Comparison of ENCODE assay signal across 2 cellular contexts in the genomic region with DNA sequence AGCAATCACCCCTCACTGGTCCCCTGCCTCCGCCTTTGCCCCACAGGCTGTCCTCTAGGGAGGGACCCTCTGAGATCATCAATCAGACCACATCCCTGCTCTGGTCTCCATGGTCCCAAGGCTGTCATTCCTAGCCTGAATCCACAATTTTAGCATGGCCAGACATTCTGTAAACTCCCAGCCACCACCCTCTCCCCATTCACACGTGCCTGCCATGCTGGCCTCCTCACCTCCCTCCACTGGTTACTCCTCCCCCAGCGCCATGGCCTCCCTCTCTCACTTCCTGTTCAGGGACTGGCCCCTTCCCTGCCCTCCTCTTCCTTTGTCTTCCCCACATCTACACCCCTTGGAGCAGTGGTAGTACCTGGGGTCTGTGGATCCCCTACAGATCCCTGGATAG.
A peak's percentile ranks its signal among the peaks of the same experiment; 100 is the strongest.
TF ChIP-seq lines count a peak whose summit lies in the region.

No MANE protein-coding gene starts in this region.

TF ChIP-seq in HepG2, 621 proteins besides CTCF, POLR2A, EP300 and RAD21:
- TF ChIP-seq, protein P1, sequence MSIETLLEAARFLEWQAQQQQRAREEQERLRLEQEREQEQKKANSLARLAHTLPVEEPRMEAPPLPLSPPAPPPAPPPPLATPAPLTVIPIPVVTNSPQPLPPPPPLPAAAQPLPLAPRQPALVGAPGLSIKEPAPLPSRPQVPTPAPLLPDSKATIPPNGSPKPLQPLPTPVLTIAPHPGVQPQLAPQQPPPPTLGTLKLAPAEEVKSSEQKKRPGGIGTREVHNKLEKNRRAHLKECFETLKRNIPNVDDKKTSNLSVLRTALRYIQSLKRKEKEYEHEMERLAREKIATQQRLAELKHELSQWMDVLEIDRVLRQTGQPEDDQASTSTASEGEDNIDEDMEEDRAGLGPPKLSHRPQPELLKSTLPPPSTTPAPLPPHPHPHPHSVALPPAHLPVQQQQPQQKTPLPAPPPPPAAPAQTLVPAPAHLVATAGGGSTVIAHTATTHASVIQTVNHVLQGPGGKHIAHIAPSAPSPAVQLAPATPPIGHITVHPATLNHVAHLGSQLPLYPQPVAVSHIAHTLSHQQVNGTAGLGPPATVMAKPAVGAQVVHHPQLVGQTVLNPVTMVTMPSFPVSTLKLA (IDR thresholded peaks at IDR 0.05): peak; percentile 43; the same call in 1 of the 2 replicates
- TF ChIP-seq ZNF431 (CRISPR knock-in tag; IDR thresholded peaks at IDR 0.05; ENCODE audit: borderline replicate concordance, low read depth): no peak

TF ChIP-seq in H1, 55 proteins besides CTCF, POLR2A, EP300 and RAD21:
- TF ChIP-seq TAF7 (optimal IDR thresholded peaks at IDR 0.05; ENCODE audit: borderline replicate concordance, low read depth, low read length) (no peak), CREB1 (IDR thresholded peaks at IDR 0.05) (no peak), NRF1 (IDR thresholded peaks at IDR 0.05; ENCODE audit: low read depth, low read length) (no peak), SUZ12 (IDR thresholded peaks at IDR 0.05; ENCODE audit: low read length) (no peak), PHF8 (conservative IDR thresholded peaks at IDR 0.05; ENCODE audit: low read depth, low read length) (no peak), TBP (IDR thresholded peaks at IDR 0.05; ENCODE audit: low read depth, low read length) (no peak), CBX5 (IDR thresholded peaks at IDR 0.05; ENCODE audit: low read depth, low read length) (no peak), EZH2 (IDR thresholded peaks at IDR 0.05; ENCODE audit: low read depth, low read length, severe bottlenecking) (no peak)
- TF ChIP-seq, protein P2, sequence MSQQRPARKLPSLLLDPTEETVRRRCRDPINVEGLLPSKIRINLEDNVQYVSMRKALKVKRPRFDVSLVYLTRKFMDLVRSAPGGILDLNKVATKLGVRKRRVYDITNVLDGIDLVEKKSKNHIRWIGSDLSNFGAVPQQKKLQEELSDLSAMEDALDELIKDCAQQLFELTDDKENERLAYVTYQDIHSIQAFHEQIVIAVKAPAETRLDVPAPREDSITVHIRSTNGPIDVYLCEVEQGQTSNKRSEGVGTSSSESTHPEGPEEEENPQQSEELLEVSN (IDR thresholded peaks at IDR 0.05): peak; percentile 51; the same call in 1 of the 2 replicates
- TF ChIP-seq, protein P3, sequence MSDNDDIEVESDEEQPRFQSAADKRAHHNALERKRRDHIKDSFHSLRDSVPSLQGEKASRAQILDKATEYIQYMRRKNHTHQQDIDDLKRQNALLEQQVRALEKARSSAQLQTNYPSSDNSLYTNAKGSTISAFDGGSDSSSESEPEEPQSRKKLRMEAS (IDR thresholded peaks at IDR 0.05): peak; percentile 65
